ENCODE assay signal across 28 cellular contexts in the genomic region with DNA sequence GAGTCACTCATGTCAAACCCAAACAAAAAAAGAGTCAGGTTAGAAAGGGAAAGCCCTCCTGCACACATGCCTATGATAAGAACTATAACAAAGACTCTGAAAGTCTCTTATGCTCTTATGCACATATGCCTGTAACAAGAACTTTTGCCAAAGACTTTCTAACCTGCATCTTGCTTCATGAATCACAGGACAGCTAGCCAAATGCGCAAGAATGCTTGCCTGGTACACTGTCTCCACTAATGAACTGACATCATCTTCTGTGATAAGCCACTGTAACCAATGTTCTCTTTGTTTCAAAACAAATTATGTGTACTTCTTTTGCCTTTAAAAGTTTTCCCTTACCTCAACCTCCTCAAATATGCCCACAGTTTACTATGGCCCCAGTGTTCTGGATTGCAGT. TPM values are rescaled to one million over a fixed set of nuclear protein-coding genes. Genes with fewer than 3 reads are reported as not detected.
DNase-seq lines count a peak whose midpoint lies in the region; ATAC-seq, FAIRE-seq and TF ChIP-seq lines count a peak whose summit lies in the region.
"Had no signal": no experiment of that assay in that cellular context is flagged by ENCODE, and none has a peak within 500 bp of the region (broad histone marks: within the 10 kb centered on the region; RNA-seq: fewer than 3 reads in every experiment).

No MANE protein-coding gene starts in this region.

- CTCF ChIA-PET in K562 (lab: Yijun Ruan, JAX; ENCODE audit: low intra/inter-chr PET ratio) (no interaction called here), WTC11 (lab: Charles Lee) (no interaction called here), SK-N-SH (lab: Yijun Ruan, JAX) (no interaction called here)

- H3K79me2 ChIP-seq in K562 (ENCODE audit: control insufficient read depth, insufficient read depth, low read length) (no peaks in the 10 kb centered on the region), SK-N-SH (ENCODE audit: insufficient read depth) (no peaks in the 10 kb centered on the region)

- H3K4me1 Mint-ChIP-seq in WTC11: 0 out of 2 replicates have a peak, but pooled peaks cover 2% of the 10 kb centered on the region
- H3K4me1 Mint-ChIP-seq: B cell, IgD-negative memory B cell had no signal

- no peak for FAIRE-seq in K562 (lab: Jason Lieb, UNC)
- FAIRE-seq: GM12892, RCC 7860 had no signal

- H3K27me3 Mint-ChIP-seq in WTC11 (ENCODE audit: low read depth): peaks cover 11% of the 10 kb centered on the region

- no peaks in the 10 kb centered on the region; a peak in 1 of 5 replicates for H3K27me3 ChIP-seq in K562 (ENCODE audit: control insufficient read depth in 2 of 2, insufficient read depth in 2 of 2, low read length in 2 of 2)
- peaks cover 53% of the 10 kb centered on the region for H3K27me3 ChIP-seq in transverse colon
- no peaks in the 10 kb centered on the region; the same call in 1 of the 2 replicates for H3K27me3 ChIP-seq in SK-N-SH (ENCODE audit: insufficient read depth)

- DNase-seq in EH (ENCODE audit: low read depth) (peak; percentile 16), NCI-H226 (peak; percentile 43), K562 (ENCODE audit: extremely low read depth in 1 of 4, low spot score in 3 of 4) (no peak), fibroblast of pulmonary artery (ENCODE audit: low read depth) (peak; percentile 40), transverse colon (no peak), GM20000 (ENCODE audit: low spot score) (no peak), WTC11 (ENCODE audit: low spot score) (no peak), SK-N-SH (no peak)
- DNase-seq: Calu3; CD8-positive, alpha-beta T cell; DMS79 treated with DMSO at 0.1 percent for 48 hours; GOT3; HCEC 1CT; MV-4-11; NCI-H1105; NCI-H1436 treated with DMSO at 0.1 percent for 48 hours; NCI-H187 treated with DMSO at 0.1 percent for 48 hours; NCI-H2171 treated with DMSO at 0.1 percent for 48 hours; NCI-H524; NCI-H774; SIG-M5 had no signal

- no peaks in the 10 kb centered on the region for H3K36me3 Mint-ChIP-seq in WTC11
- H3K36me3 Mint-ChIP-seq: CD8-positive, alpha-beta T cell had no signal

- H3K9me3 Mint-ChIP-seq in WTC11: peaks cover 3% of the 10 kb centered on the region; the same call in 1 of the 2 replicates
- H3K9me3 Mint-ChIP-seq: CD8-positive, alpha-beta T cell had no signal

- no peak overlapping the region for H3K9ac ChIP-seq in K562 (ENCODE audit: insufficient read depth in 1 of 2, low read depth in 2 of 2, low read length in 2 of 2)
- H3K9ac ChIP-seq in SK-N-SH: no peak overlapping the region

- no peak for TF ChIP-seq EP300 in K562 (IDR thresholded peaks at IDR 0.05; ENCODE audit: low read length)
- no peak for TF ChIP-seq EP300 in transverse colon (IDR thresholded peaks at IDR 0.05; ENCODE audit: low read depth)
- no peak for TF ChIP-seq EP300 in SK-N-SH (IDR thresholded peaks at IDR 0.05; ENCODE audit: borderline replicate concordance in 1 of 2, low read depth in 1 of 2, low read length in 1 of 2)

- intact Hi-C loops in K562 (cut with micrococcal nuclease): loop anchor here (5.0 to 10.0 kb wide), 2 partner anchors 35 to 187 kb away; no protein-coding TSS in a partner anchor
- intact Hi-C loops in transverse colon (cut with DNase I; ENCODE audit: low total_unique reads): no loop called here

- H4K20me1 ChIP-seq in K562 (replicated peaks; ENCODE audit: control insufficient read depth, insufficient read depth, low read length): no peaks in the 10 kb centered on the region
- no peaks in the 10 kb centered on the region for H4K20me1 ChIP-seq in SK-N-SH (ENCODE audit: insufficient read depth)

- no peaks in the 10 kb centered on the region for H3K9me3 ChIP-seq in K562 (replicated peaks; ENCODE audit: control insufficient read depth, insufficient read depth, low read depth, low read length)
- H3K9me3 ChIP-seq in transverse colon: no peaks in the 10 kb centered on the region
- H3K9me3 ChIP-seq in SK-N-SH: no peaks in the 10 kb centered on the region

- H3K27ac Mint-ChIP-seq in WTC11: no peak overlapping the region
- H3K27ac Mint-ChIP-seq: B cell; CD8-positive, alpha-beta T cell; IgD-negative memory B cell had no signal

- H3K4me3 ChIP-seq in K562 (no peak overlapping the region), fibroblast of pulmonary artery (replicated peaks; ENCODE audit: low read depth, low read length) (no peak overlapping the region), transverse colon (no peak overlapping the region), SK-N-SH (ENCODE audit: low read depth in 2 of 2, low read length in 1 of 2) (no peak overlapping the region)
- H3K4me3 ChIP-seq: SK-N-MC had no signal

- no peaks in the 10 kb centered on the region for H3K9me2 ChIP-seq in SK-N-SH

- no peak overlapping the region for H2AFZ ChIP-seq in K562 (ENCODE audit: low read depth, low read length)
- H2AFZ ChIP-seq in SK-N-SH (ENCODE audit: low read depth): no peak overlapping the region

- TF ChIP-seq RAD21 in K562 (CRISPR knock-in tag; conservative IDR thresholded peaks at IDR 0.05 in 1 of 2, IDR thresholded peaks at IDR 0.05 in 1 of 2) (no peak), SK-N-SH (IDR thresholded peaks at IDR 0.05; ENCODE audit: low read length) (no peak)

- 29% methylated on average over 1 of the region's 1 CpG for WGBS in K562 (ENCODE audit: insufficient coverage, low coverage, missing lambda C conversion rate)
- 96 to 100% methylated on average over 1 of the region's 1 CpG for WGBS in transverse colon (ENCODE audit: low coverage in 1 of 2), 2 donors
- WGBS in SK-N-SH (ENCODE audit: low lambda C conversion rate): 95% methylated on average over 1 of the region's 1 CpG

- BruUV-seq in K562 (replicated peaks; lab: Mats Ljungman, UMichigan): no TSS peak

- no peak for TF ChIP-seq CTCF in K562 (IDR thresholded peaks at IDR 0.05 in 2 of 3, conservative IDR thresholded peaks at IDR 0.05 in 1 of 3; ENCODE audit: insufficient read depth in 2 of 3, low read depth in 1 of 3, low read length in 3 of 3)
- no peak for TF ChIP-seq CTCF in fibroblast of pulmonary artery (IDR thresholded peaks at IDR 0.05; ENCODE audit: low read length, missing control alignments)
- TF ChIP-seq CTCF in transverse colon (IDR thresholded peaks at IDR 0.05): no peak
- no peak for TF ChIP-seq CTCF in GM20000 (IDR thresholded peaks at IDR 0.05; ENCODE audit: extremely low read depth, missing control alignments)
- TF ChIP-seq CTCF in WTC11 (IDR thresholded peaks at IDR 0.05): no peak
- TF ChIP-seq CTCF in SK-N-SH (IDR thresholded peaks at IDR 0.05): no peak

- H3K36me3 ChIP-seq in K562 (ENCODE audit: control insufficient read depth, insufficient read depth, low read length): no peaks in the 10 kb centered on the region
- H3K36me3 ChIP-seq in transverse colon: no peaks in the 10 kb centered on the region
- H3K36me3 ChIP-seq in SK-N-SH (replicated peaks in 1 of 2; ENCODE audit: control insufficient read depth in 1 of 2, insufficient read depth in 2 of 2, low read length in 1 of 2): no peaks in the 10 kb centered on the region

- TF ChIP-seq POLR2A in K562 (conservative IDR thresholded peaks at IDR 0.05) (no peak), transverse colon (IDR thresholded peaks at IDR 0.05) (no peak)

- H3K4me2 ChIP-seq in K562 (ENCODE audit: insufficient read depth, low read length): no peak overlapping the region
- no peak overlapping the region for H3K4me2 ChIP-seq in SK-N-SH

- no peaks in the 10 kb centered on the region for H3K9me1 ChIP-seq in K562 (ENCODE audit: control insufficient read depth, insufficient read depth, low read length)

- POLR2A ChIA-PET in K562 (lab: Yijun Ruan, JAX): no interaction called here
- POLR2A ChIA-PET in WTC11 (lab: Charles Lee): no interaction called here
- POLR2A ChIA-PET in SK-N-SH (lab: Yijun Ruan, JAX): no interaction called here

- in situ Hi-C loops in K562 (cut with MboI) (no loop called here), transverse colon (cut with MboI; ENCODE audit: low pct_ligation_motif_present in 1 of 4, low pct_unique_long_range_greater_than_20kb in 1 of 4, low sequenced_read_pairs in 3 of 4) (no loop called here)

- H3F3A ChIP-seq in SK-N-SH (replicated peaks; ENCODE audit: insufficient read depth): no peaks in the 10 kb centered on the region

- H3K4me1 ChIP-seq in K562 (replicated peaks in 1 of 2; ENCODE audit: control insufficient read depth in 2 of 2, insufficient read depth in 2 of 2, low read length in 2 of 2) (peaks cover 0 to 10% of the 10 kb centered on the region in 2 experiments; a peak in 2 of 5 replicates), transverse colon (peaks cover 0 to 15% (median 4%) of the 10 kb centered on the region in 4 donors), SK-N-SH (ENCODE audit: control insufficient read depth in 1 of 2, insufficient read depth in 2 of 2, low read depth in 1 of 2, low read length in 1 of 2) (peaks cover 0 to 15% of the 10 kb centered on the region in 2 experiments; a peak in 1 of 4 replicates)

- no peak overlapping the region for H3K4me3 Mint-ChIP-seq in WTC11
- H3K4me3 Mint-ChIP-seq: B cell; CD8-positive, alpha-beta T cell; IgD-negative memory B cell had no signal

- no peak overlapping the region for H3K27ac ChIP-seq in K562 (ENCODE audit: extremely low read depth, low read depth, low read length)
- H3K27ac ChIP-seq in transverse colon: no peak overlapping the region
- no peak overlapping the region for H3K27ac ChIP-seq in SK-N-SH (ENCODE audit: low read depth in 2 of 2, low read length in 1 of 2)
- H3K27ac ChIP-seq: 22Rv1, C4-2B, SK-N-MC had no signal

- ATAC-seq in K562 (no peak), WTC11 (no peak)
- ATAC-seq: CD8-positive, alpha-beta T cell had no signal

RNA-seq across cellular contexts. Expression of a gene that starts 18.2 kb away (rescaled TPM):
- 6.6 and 16.1 TPM in 2 replicates for total RNA-seq in K562 (2011; cell fraction: chromatin; rRNA removed; ENCODE audit: low replicate concordance)
- 3.9 and 4.3 TPM in 2 replicates for total RNA-seq in K562 (2011; cell fraction: nucleolus; rRNA removed)
- 5.9 and 9.0 TPM in 2 replicates for total RNA-seq in K562 (2011; cell fraction: nucleoplasm; rRNA removed)
- 3.8 and 5.4 TPM in 2 replicates for total RNA-seq in K562 (2014; rRNA removed)
- total RNA-seq in K562 (2014; rRNA removed; fragmentation: Illumina TruSeq; extraction: Trizol): 4.4 and 4.7 TPM in 2 replicates
- 2.9 and 3.6 TPM in 2 replicates for total RNA-seq in K562 (2015; rRNA removed; fragmentation: Illumina TruSeq; extraction: Trizol)
- total RNA-seq in K562 (2021): 5.5 and 6.1 TPM in 2 replicates
- polyA plus RNA-seq in K562 (2011; rRNA removed): 5.9 and 6.4 TPM in 2 replicates
- polyA plus RNA-seq in K562 (2011; cell fraction: cytosol; rRNA removed): 1.8 and 4.2 TPM in 2 replicates
- 3.4 and 3.6 TPM in 2 replicates for polyA plus RNA-seq in K562 (2011; cell fraction: nucleus; rRNA removed)
- 4.7 and 5.2 TPM in 2 replicates for polyA plus RNA-seq in K562 (2012)
- 4.3 and 4.8 TPM in 2 replicates for polyA plus RNA-seq in K562 (2014; fragmentation: Illumina TruSeq; extraction: Trizol)
- polyA plus RNA-seq in K562 (2014; fragmentation: Nextera tagmentation; extraction: Ambion mirVana): 1 to 10 TPM; 4.1 to 5.5 TPM
- polyA plus RNA-seq in K562 (2014; rRNA removed): 4.9 and 6.1 TPM in 2 replicates
- polyA minus RNA-seq in K562 (2011; rRNA and poly(A)+ RNA removed): 9.9 and 18.0 TPM in 2 replicates
- 5.8 and 7.4 TPM in 2 replicates for polyA minus RNA-seq in K562 (2011; cell fraction: cytosol; rRNA and poly(A)+ RNA removed)
- polyA minus RNA-seq in K562 (2011; cell fraction: nucleus; rRNA and poly(A)+ RNA removed): 8.2 and 12.9 TPM in 2 replicates
- total RNA-seq in transverse colon: 10 to 100 TPM in 3 of 4 donors, 1 to 10 TPM in 1; 6.4 to 39.6 (median 14.3) TPM
- total RNA-seq in WTC11 (2021): 4.2 to 4.9 TPM (median 4.3 TPM) in 3 replicates
- polyA plus RNA-seq in SK-N-SH (2012; rRNA removed): 2.5 and 4.2 TPM in 2 replicates
- 3.7 and 4.1 TPM in 2 replicates for polyA plus RNA-seq in SK-N-SH (2012; cell fraction: cytosol; rRNA removed)
- polyA plus RNA-seq in SK-N-SH (2012; cell fraction: nucleus; rRNA removed): 2.0 and 3.0 TPM in 2 replicates

Comparison
In these comparisons a context has a peak if more than half of its experiments do, and no peak if none do; other contexts are left out.
1. DNase-seq: peak in EH (single experiment), NCI-H226 (single experiment) and fibroblast of pulmonary artery (single experiment); none in K562 (0 of 4), transverse colon (single experiment), GM20000 (single experiment), WTC11 (single experiment) and SK-N-SH (single experiment).